In the genomic region with DNA sequence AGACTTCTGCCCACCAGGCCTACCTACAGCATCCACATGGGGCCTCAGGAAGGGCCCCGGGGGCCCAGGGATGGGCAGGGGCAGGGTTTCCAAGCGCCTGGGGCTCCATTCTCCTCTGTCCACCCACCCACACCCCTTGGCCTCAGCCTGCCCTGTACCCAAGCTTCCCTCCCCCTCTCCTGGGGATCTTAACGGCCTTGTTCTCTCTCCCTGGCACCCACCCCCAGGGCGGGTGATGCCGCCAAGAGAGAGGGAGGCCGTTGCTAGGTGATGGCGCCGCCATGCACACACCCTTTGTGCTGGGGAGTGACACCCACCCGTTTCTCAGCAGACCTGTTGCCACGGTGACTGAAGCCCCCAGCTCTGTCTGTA, we compare ENCODE assay signal across 14 cellular contexts. TPM values are rescaled to one million over a fixed set of nuclear protein-coding genes. Genes with fewer than 3 reads are reported as not detected.
DNase-seq lines count a peak whose midpoint lies in the region; ATAC-seq and TF ChIP-seq lines count a peak whose summit lies in the region.
"Had no signal": no experiment of that assay in that cellular context is flagged by ENCODE, and none has a peak within 500 bp of the region (broad histone marks: within the 10 kb centered on the region; RNA-seq: fewer than 3 reads in every experiment).

No MANE protein-coding gene starts in this region.

- no peak overlapping the region for H3K18ac ChIP-seq in IMR-90 (ENCODE audit: low read depth, low read length)

- H2AK9ac ChIP-seq in IMR-90 (replicated peaks; ENCODE audit: low read depth, low read length, poor library complexity) = peak overlapping the region; percentile 55

- H3K23ac ChIP-seq in IMR-90 (ENCODE audit: low read depth, low read length) = no peak overlapping the region

- in situ Hi-C loops in IMR-90 (cut with MboI; ENCODE audit: low sequenced_read_pairs) = loop anchor here (25.0 kb wide), 1 partner anchor 593 kb away; the partner anchor contains the start of gene NAV1

- TF ChIP-seq EP300 in SK-N-SH (IDR thresholded peaks at IDR 0.05; ENCODE audit: borderline replicate concordance in 1 of 2, low read depth in 1 of 2, low read length in 1 of 2) = no peak

- dilution Hi-C loops in IMR-90 (cut with HindIII; ENCODE audit: low sequenced_read_pairs, unreplicated experiment) = no loop called here

- no peak overlapping the region for H2BK5ac ChIP-seq in IMR-90 (ENCODE audit: low read depth, low read length, poor library complexity, severe bottlenecking)

- H3K27me3 ChIP-seq in IMR-90 (ENCODE audit: control insufficient read depth, insufficient read depth, low read length) (peaks cover 8% of the 10 kb centered on the region), SK-N-SH (ENCODE audit: insufficient read depth) (no peaks in the 10 kb centered on the region), rectal smooth muscle tissue (ENCODE audit: control insufficient read depth, insufficient read depth, low read length) (no peaks in the 10 kb centered on the region)

- ATAC-seq in IMR-90 (ENCODE audit: low read depth) (no peak), GM21360 (IDR thresholded peaks at IDR 0.05; ENCODE audit: unreplicated experiment) (no peak)
- ATAC-seq: T-helper 17 cell had no signal

- H4K5ac ChIP-seq in IMR-90 (ENCODE audit: low read depth, low read length) = no peak overlapping the region

- POLR2A ChIA-PET in IMR-90 (lab: Charles Lee; ENCODE audit: unreplicated experiment) = no interaction called here
- POLR2A ChIA-PET in SK-N-SH (lab: Yijun Ruan, JAX) = no interaction called here

- H3K79me1 ChIP-seq in IMR-90 (ENCODE audit: low read depth in 1 of 2, low read length in 2 of 2) = peaks cover 3 to 7% of the 10 kb centered on the region in 2 experiments; a peak in 2 of 4 replicates

- H3K4me3 ChIP-seq in IMR-90 (ENCODE audit: insufficient read depth, low read depth, low read length) (no peak overlapping the region), SK-N-SH (ENCODE audit: low read depth in 2 of 2, low read length in 1 of 2) (no peak overlapping the region), rectal smooth muscle tissue (ENCODE audit: low read length) (no peak overlapping the region)

- 0 out of 2 replicates have a peak, but pooled peaks cover 1% of the 10 kb centered on the region for H3K4me1 ChIP-seq in IMR-90 (ENCODE audit: control insufficient read depth, insufficient read depth, low read length)
- H3K4me1 ChIP-seq in SK-N-SH (ENCODE audit: control insufficient read depth in 1 of 2, insufficient read depth in 2 of 2, low read depth in 1 of 2, low read length in 1 of 2) = peaks cover 0 to 8% of the 10 kb centered on the region in 2 experiments; a peak in 1 of 4 replicates
- H3K4me1 ChIP-seq in rectal smooth muscle tissue (ENCODE audit: control insufficient read depth, insufficient read depth, low read length) = peaks cover 15% of the 10 kb centered on the region

- no peak overlapping the region for H2BK120ac ChIP-seq in IMR-90 (ENCODE audit: low read depth, low read length)

- intact Hi-C loops in IMR-90 (cut with micrococcal nuclease) = no loop called here

- H3K9me2 ChIP-seq in SK-N-SH = no peaks in the 10 kb centered on the region

- H4K91ac ChIP-seq in IMR-90 (ENCODE audit: insufficient read depth, low read depth, low read length) = no peak overlapping the region

- no peak for TF ChIP-seq RAD21 in IMR-90 (IDR thresholded peaks at IDR 0.05; ENCODE audit: low read length)
- TF ChIP-seq RAD21 in SK-N-SH (IDR thresholded peaks at IDR 0.05; ENCODE audit: low read length) = no peak

- no peak overlapping the region for H3K4ac ChIP-seq in IMR-90 (ENCODE audit: low read depth, low read length)

- peaks cover 23% of the 10 kb centered on the region for H3K36me3 ChIP-seq in IMR-90 (ENCODE audit: control insufficient read depth, insufficient read depth, low read length)
- peaks cover 7 to 27% of the 10 kb centered on the region in 2 experiments for H3K36me3 ChIP-seq in SK-N-SH (replicated peaks in 1 of 2; ENCODE audit: control insufficient read depth in 1 of 2, insufficient read depth in 2 of 2, low read length in 1 of 2)
- H3K36me3 ChIP-seq in rectal smooth muscle tissue (ENCODE audit: control insufficient read depth, insufficient read depth, low read length) = peaks cover 15% of the 10 kb centered on the region

- no peak overlapping the region for H3K27ac ChIP-seq in IMR-90 (ENCODE audit: insufficient read depth, low read length)
- H3K27ac ChIP-seq in SK-N-SH (ENCODE audit: low read depth in 2 of 2, low read length in 1 of 2) = no peak overlapping the region; a peak in 1 of 4 replicates
- peak overlapping the region; percentile 61 for H3K27ac ChIP-seq in rectal smooth muscle tissue (ENCODE audit: low read depth, low read length)

- DNase-seq in IMR-90 (no peak), SK-N-SH (peak; percentile 59), globus pallidus (ENCODE audit: low spot score) (peak; percentile 99), activated T-cell treated with anti-CD3 and anti-CD28 coated beads for 4 hours (no peak), NCI-H345 (lab: John Stamatoyannopoulos, UW) (no peak)
- DNase-seq: activated CD4-positive, alpha-beta T cell treated with anti-CD3 and anti-CD28 coated beads, Interleukin-2, amount 10 ng/mL, durations not matched to agents 7 days and 5 days; NCI-H446 treated with DMSO at 0.1 percent for 48 hours; stimulated activated CD4-positive, alpha-beta T cell treated with anti-CD3 and anti-CD28 coated beads, Interleukin-4, amount 100 ng/mL, for 4 hours; stimulated activated naive CD4-positive, alpha-beta T cell treated with Interleukin-2 at 50 U/mL for 16 hours; T-helper 17 cell had no signal

- H3K56ac ChIP-seq in IMR-90 (ENCODE audit: extremely low read depth, insufficient read depth, low read length) = no peak overlapping the region

- H2BK20ac ChIP-seq in IMR-90 (ENCODE audit: low read depth, low read length) = no peak overlapping the region

- no peaks in the 10 kb centered on the region for H3K9me1 ChIP-seq in IMR-90 (ENCODE audit: insufficient read depth, low read length)

- H2AFZ ChIP-seq in IMR-90 (replicated peaks; ENCODE audit: low read length, poor library complexity) (no peak overlapping the region), SK-N-SH (ENCODE audit: low read depth) (no peak overlapping the region)

- no peak overlapping the region for H2AK5ac ChIP-seq in IMR-90 (ENCODE audit: low read depth, low read length)

- no peak overlapping the region for H3K14ac ChIP-seq in IMR-90 (replicated peaks; ENCODE audit: low read depth, low read length)

- WGBS in IMR-90 (ENCODE audit: extremely low coverage in 2 of 2, insufficient read length in 1 of 2), 2 experiments = no CpG with 5 or more reads among the region's 10 CpGs
- 85% methylated on average over 9 of the region's 10 CpGs for WGBS in SK-N-SH (ENCODE audit: low lambda C conversion rate)

- CTCF ChIA-PET in IMR-90 (lab: Yijun Ruan, JAX) = interaction anchor here (0.6 to 0.9 kb wide), 2 partner anchors 131 to 1543 kb away, joined by 3 read pairs; no protein-coding TSS in a partner anchor
- CTCF ChIA-PET in SK-N-SH (lab: Yijun Ruan, JAX) = interaction anchor here (0.8 to 11.2 kb wide), 5 partner anchors 9 to 139 kb away, joined by 3 to 161 read pairs (median 19); partner anchors contain the start of genes ARL8A, ELF3 and GPR37L1

- H3K9me3 ChIP-seq in IMR-90 (ENCODE audit: control insufficient read depth, insufficient read depth, low read length) (no peaks in the 10 kb centered on the region), SK-N-SH (no peaks in the 10 kb centered on the region)

- no peaks in the 10 kb centered on the region for H3K79me2 ChIP-seq in SK-N-SH (ENCODE audit: insufficient read depth)

- no peak overlapping the region for H4K8ac ChIP-seq in IMR-90 (ENCODE audit: low read depth in 2 of 2, low read length in 2 of 2)

- H3F3A ChIP-seq in SK-N-SH (replicated peaks; ENCODE audit: insufficient read depth) = peaks cover 3% of the 10 kb centered on the region

- no peak overlapping the region for H3K9ac ChIP-seq in IMR-90 (ENCODE audit: low read depth, low read length)
- no peak overlapping the region for H3K9ac ChIP-seq in SK-N-SH
- no peak overlapping the region for H3K9ac ChIP-seq in rectal smooth muscle tissue (ENCODE audit: low read length)

- TF ChIP-seq CTCF in IMR-90 (conservative IDR thresholded peaks at IDR 0.05; ENCODE audit: low read depth, low read length) (no peak), SK-N-SH (IDR thresholded peaks at IDR 0.05) (no peak)

- H3K4me2 ChIP-seq in IMR-90 (ENCODE audit: low read depth, low read length) (no peak overlapping the region), SK-N-SH (no peak overlapping the region)

- H4K20me1 ChIP-seq in IMR-90 (ENCODE audit: insufficient read depth, low read length) (peaks cover 19% of the 10 kb centered on the region), SK-N-SH (ENCODE audit: insufficient read depth) (peaks cover 9% of the 10 kb centered on the region)

- no peak overlapping the region for H2BK15ac ChIP-seq in IMR-90 (ENCODE audit: low read depth, low read length)

- no peak for TF ChIP-seq POLR2A in IMR-90 (IDR thresholded peaks at IDR 0.05; ENCODE audit: low read depth, low read length)

- no TSS peak for BruUV-seq in IMR-90 (replicated peaks; lab: Mats Ljungman, UMichigan)

TF ChIP-seq in SK-N-SH, 30 proteins besides CTCF, POLR2A, EP300 and RAD21 (continues in another document):
- TF ChIP-seq RCOR1 (IDR thresholded peaks at IDR 0.05; ENCODE audit: low read length) = no peak
- TF ChIP-seq FOXM1 (IDR thresholded peaks at IDR 0.05; ENCODE audit: low read depth) = no peak
- no peak for TF ChIP-seq SIN3A (IDR thresholded peaks at IDR 0.05; ENCODE audit: borderline replicate concordance, low read depth, low read length)

RNA-seq across cellular contexts. Expression of gene GPR37L1, which starts 7.5 kb away (rescaled TPM):
- total RNA-seq in IMR-90 (2012; rRNA removed) = not detected in 2 replicates
- polyA plus RNA-seq in IMR-90 (2012; rRNA removed) = 0.02 TPM in 1 of 2 replicates, not detected in the other
- not detected in 2 replicates for polyA plus RNA-seq in IMR-90 (2012; cell fraction: cytosol; rRNA removed)
- not detected in 2 replicates for polyA plus RNA-seq in IMR-90 (2012; cell fraction: nucleus; rRNA removed; ENCODE audit: low replicate concordance)
- polyA plus RNA-seq in SK-N-SH (2012; rRNA removed) = not detected in 2 replicates
- polyA plus RNA-seq in SK-N-SH (2012; cell fraction: cytosol; rRNA removed) = not detected in 2 replicates
- 0.02 TPM in 1 of 2 replicates, not detected in the other for polyA plus RNA-seq in SK-N-SH (2012; cell fraction: nucleus; rRNA removed)
- total RNA-seq: activated CD4-positive, alpha-beta T cell treated with anti-CD3 and anti-CD28 coated beads, Interleukin-2, amount 10 ng/mL, durations not matched to agents 7 days and 5 days; RPMI7951; T-helper 17 cell had no signal

RNA-seq across cellular contexts. Expression of gene ARL8A, which starts 14.3 kb away (rescaled TPM):
- total RNA-seq in IMR-90 (2012; rRNA removed) = 18.1 and 19.7 TPM in 2 replicates
- polyA plus RNA-seq in IMR-90 (2012; rRNA removed) = 30.7 and 38.6 TPM in 2 replicates
- polyA plus RNA-seq in IMR-90 (2012; cell fraction: cytosol; rRNA removed) = 17.7 and 30.7 TPM in 2 replicates
- 37.8 and 46.1 TPM in 2 replicates for polyA plus RNA-seq in IMR-90 (2012; cell fraction: nucleus; rRNA removed; ENCODE audit: low replicate concordance)
- polyA plus RNA-seq in SK-N-SH (2012; rRNA removed) = 62.0 and 66.9 TPM in 2 replicates
- 47.7 and 57.8 TPM in 2 replicates for polyA plus RNA-seq in SK-N-SH (2012; cell fraction: cytosol; rRNA removed)
- 77.1 and 78.7 TPM in 2 replicates for polyA plus RNA-seq in SK-N-SH (2012; cell fraction: nucleus; rRNA removed)

RNA-seq across cellular contexts. Expression of gene PTPN7, which starts 30.1 kb away (rescaled TPM):
- not detected in 2 replicates for total RNA-seq in IMR-90 (2012; rRNA removed)
- polyA plus RNA-seq in IMR-90 (2012; rRNA removed) (0.05 TPM in 1 of 2 replicates, not detected in the other), SK-N-SH (2012; rRNA removed) (not detected in 2 replicates)
- polyA plus RNA-seq in IMR-90 (2012; cell fraction: cytosol; rRNA removed) = not detected in 2 replicates
- polyA plus RNA-seq in IMR-90 (2012; cell fraction: nucleus; rRNA removed; ENCODE audit: low replicate concordance) = not detected in 2 replicates
- 0.01 TPM in 1 of 2 replicates, not detected in the other for polyA plus RNA-seq in SK-N-SH (2012; cell fraction: cytosol; rRNA removed)
- not detected in 2 replicates for polyA plus RNA-seq in SK-N-SH (2012; cell fraction: nucleus; rRNA removed)
- total RNA-seq: LHCN-M2, RPMI7951 had no signal

Comparison
In these comparisons a context has a peak if more than half of its experiments do, and no peak if none do; other contexts are left out.
1. DNase-seq: peak in SK-N-SH (single experiment) and globus pallidus (single experiment); none in IMR-90 (single experiment), activated T-cell treated with anti-CD3 and anti-CD28 coated beads for 4 hours (single experiment) and NCI-H345 (single experiment).